In the genomic region with DNA sequence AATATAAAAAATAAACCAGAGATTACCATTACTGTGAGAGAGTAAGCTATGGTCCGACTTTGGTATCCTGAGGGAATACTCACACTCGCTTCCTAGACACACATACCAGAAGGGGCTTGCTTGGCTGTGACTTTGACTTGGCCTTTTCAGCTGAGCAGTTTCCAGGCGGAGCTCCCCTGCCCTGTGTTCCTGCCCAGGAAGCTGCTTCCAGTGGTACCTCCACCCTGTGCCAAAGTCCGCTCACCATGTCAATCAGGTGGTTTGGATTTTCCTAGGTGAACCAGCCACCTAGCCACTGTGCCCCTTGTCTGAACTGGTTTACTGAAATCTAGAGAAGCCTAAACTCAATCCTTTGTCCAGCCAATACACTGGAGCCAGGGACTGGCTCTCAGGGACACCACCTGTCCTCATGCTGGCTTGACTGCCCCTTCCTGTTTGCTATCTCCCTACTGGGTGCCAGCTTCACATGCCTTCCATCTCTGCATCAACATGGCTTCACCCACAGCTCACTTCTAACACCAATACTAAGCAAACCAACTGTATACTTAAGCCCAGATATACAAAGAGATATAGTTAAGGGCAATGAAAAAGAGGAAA, we compare ENCODE assay signal across 14 cellular contexts. TPM values are rescaled to one million over a fixed set of nuclear protein-coding genes. Genes with fewer than 3 reads are reported as not detected.
A peak's percentile ranks its signal among the peaks of the same experiment; 100 is the strongest.
DNase-seq lines count a peak whose midpoint lies in the region; ATAC-seq and TF ChIP-seq lines count a peak whose summit lies in the region.
"Had no signal": no experiment of that assay in that cellular context is flagged by ENCODE, and none has a peak within 500 bp of the region (broad histone marks: within the 10 kb centered on the region; RNA-seq: fewer than 3 reads in every experiment).

No MANE protein-coding gene starts in this region.

- ATAC-seq in central memory CD8-positive, alpha-beta T cell (replicated peaks; ENCODE audit: extremely low read depth, poor library complexity, severe bottlenecking): no peak
- no peak for ATAC-seq in lower lobe of right lung
- no peak for ATAC-seq in stimulated activated effector memory CD8-positive, alpha-beta T cell treated with anti-CD3 and anti-CD28 coated beads, Interleukin-12 subunit alpha, Interleukin-12 subunit beta, amount 100 ng/mL, for 72 hours
- no peak for ATAC-seq in HG03108 (IDR thresholded peaks at IDR 0.05; ENCODE audit: unreplicated experiment)
- no peak for ATAC-seq in HG03175 (IDR thresholded peaks at IDR 0.05; ENCODE audit: unreplicated experiment)
- ATAC-seq: esophagus mucosa, sciatic nerve had no signal

- peaks cover 16% of the 10 kb centered on the region for H3K4me1 Mint-ChIP-seq in T-helper 2 cell treated with Interferon-gamma antibody and Interleukin-4, amounts not matched to agents 5 μg/mL and 100 μg/mL, for 36 hours (ENCODE audit: low read depth)
- peaks cover 32% of the 10 kb centered on the region for H3K4me1 Mint-ChIP-seq in central memory CD8-positive, alpha-beta T cell
- H3K4me1 Mint-ChIP-seq in stimulated activated effector memory CD8-positive, alpha-beta T cell treated with anti-CD3 and anti-CD28 coated beads, Interleukin-12 subunit alpha, Interleukin-12 subunit beta, amount 100 ng/mL, for 72 hours: peaks cover 17% of the 10 kb centered on the region

- no peaks in the 10 kb centered on the region for H3K27me3 Mint-ChIP-seq in T-helper 2 cell treated with Interferon-gamma antibody and Interleukin-4, amounts not matched to agents 5 μg/mL and 100 μg/mL, for 36 hours (ENCODE audit: low read depth)
- no peaks in the 10 kb centered on the region for H3K27me3 Mint-ChIP-seq in central memory CD8-positive, alpha-beta T cell

- H3K4me3 Mint-ChIP-seq in T-helper 2 cell treated with Interferon-gamma antibody and Interleukin-4, amounts not matched to agents 5 μg/mL and 100 μg/mL, for 36 hours: no peak overlapping the region
- no peak overlapping the region for H3K4me3 Mint-ChIP-seq in central memory CD8-positive, alpha-beta T cell
- no peak overlapping the region for H3K4me3 Mint-ChIP-seq in stimulated activated effector memory CD8-positive, alpha-beta T cell treated with anti-CD3 and anti-CD28 coated beads, Interleukin-12 subunit alpha, Interleukin-12 subunit beta, amount 100 ng/mL, for 72 hours
- H3K4me3 Mint-ChIP-seq: mesothelial cell of epicardium had no signal

- H3K9me3 ChIP-seq in lower lobe of right lung: no peaks in the 10 kb centered on the region
- H3K9me3 ChIP-seq: breast epithelium had no signal

- peak overlapping the region; percentile 16 for H3K27ac ChIP-seq in lower lobe of right lung

- peak overlapping the region; percentile 16 for H3K27ac Mint-ChIP-seq in T-helper 2 cell treated with Interferon-gamma antibody and Interleukin-4, amounts not matched to agents 5 μg/mL and 100 μg/mL, for 36 hours
- H3K27ac Mint-ChIP-seq in central memory CD8-positive, alpha-beta T cell (ENCODE audit: low read depth): peak overlapping the region; percentile 69
- H3K27ac Mint-ChIP-seq in stimulated activated effector memory CD8-positive, alpha-beta T cell treated with anti-CD3 and anti-CD28 coated beads, Interleukin-12 subunit alpha, Interleukin-12 subunit beta, amount 100 ng/mL, for 72 hours: peak overlapping the region; percentile 87
- H3K27ac Mint-ChIP-seq: mesothelial cell of epicardium had no signal

- H3K9me3 Mint-ChIP-seq in T-helper 2 cell treated with Interferon-gamma antibody and Interleukin-4, amounts not matched to agents 5 μg/mL and 100 μg/mL, for 36 hours: no peaks in the 10 kb centered on the region
- no peaks in the 10 kb centered on the region for H3K9me3 Mint-ChIP-seq in central memory CD8-positive, alpha-beta T cell
- H3K9me3 Mint-ChIP-seq in stimulated activated effector memory CD8-positive, alpha-beta T cell treated with anti-CD3 and anti-CD28 coated beads, Interleukin-12 subunit alpha, Interleukin-12 subunit beta, amount 100 ng/mL, for 72 hours: no peaks in the 10 kb centered on the region
- H3K9me3 Mint-ChIP-seq: mesothelial cell of epicardium had no signal

- no peak overlapping the region for H3K4me3 ChIP-seq in lower lobe of right lung
- H3K4me3 ChIP-seq: breast epithelium had no signal

- intact Hi-C loops in lower lobe of right lung (cut with DNase I): no loop called here

- H3K4me1 ChIP-seq in lower lobe of right lung: peaks cover 42% of the 10 kb centered on the region

- H3K36me3 Mint-ChIP-seq in T-helper 2 cell treated with Interferon-gamma antibody and Interleukin-4, amounts not matched to agents 5 μg/mL and 100 μg/mL, for 36 hours (ENCODE audit: low read depth): peaks cover 33% of the 10 kb centered on the region
- H3K36me3 Mint-ChIP-seq in central memory CD8-positive, alpha-beta T cell (ENCODE audit: insufficient read depth): peaks cover 47% of the 10 kb centered on the region
- H3K36me3 Mint-ChIP-seq in stimulated activated effector memory CD8-positive, alpha-beta T cell treated with anti-CD3 and anti-CD28 coated beads, Interleukin-12 subunit alpha, Interleukin-12 subunit beta, amount 100 ng/mL, for 72 hours: peaks cover 65% of the 10 kb centered on the region

- H3K27me3 ChIP-seq in lower lobe of right lung (ENCODE audit: low read depth): no peaks in the 10 kb centered on the region
- H3K27me3 ChIP-seq: breast epithelium had no signal

- peaks cover 68% of the 10 kb centered on the region for H3K36me3 ChIP-seq in lower lobe of right lung

- no peak for TF ChIP-seq CTCF in lower lobe of right lung (IDR thresholded peaks at IDR 0.05)

- DNase-seq in T-helper 2 cell treated with Interferon-gamma antibody and Interleukin-4, amounts not matched to agents 5 μg/mL and 100 μg/mL, for 36 hours (ENCODE audit: low spot score): no peak
- DNase-seq in T-helper 2 cell (no peak), lower lobe of right lung (no peak), middle frontal gyrus (ENCODE audit: extremely low spot score, low spot score) (no peak)
- no peak for DNase-seq in central memory CD8-positive, alpha-beta T cell (ENCODE audit: low spot score in 2 of 2)
- no peak for DNase-seq in stimulated activated effector memory CD8-positive, alpha-beta T cell treated with anti-CD3 and anti-CD28 coated beads, Interleukin-12 subunit alpha, Interleukin-12 subunit beta, amount 100 ng/mL, for 72 hours (ENCODE audit: low spot score in 2 of 2)
- DNase-seq: 8988T, NCI-H2171 had no signal

RNA-seq across cellular contexts. Expression of gene MAX, which starts 28.6 kb away (rescaled TPM):
- 105 TPM for total RNA-seq in lower lobe of right lung

Comparison
In these comparisons a context has a peak if more than half of its experiments do, and no peak if none do; other contexts are left out.
1. H3K27ac Mint-ChIP-seq: peak in every context shown above with its lines; median percentile 87 in stimulated activated effector memory CD8-positive, alpha-beta T cell treated with anti-CD3 and anti-CD28 coated beads, Interleukin-12 subunit alpha, Interleukin-12 subunit beta, amount 100 ng/mL, for 72 hours; 69 in central memory CD8-positive, alpha-beta T cell; 16 in T-helper 2 cell treated with Interferon-gamma antibody and Interleukin-4, amounts not matched to agents 5 μg/mL and 100 μg/mL, for 36 hours.